Comparison of ENCODE assay signal across 8 cellular contexts in genomic region chr22:21867528-21868266, GRCh38. TPM values are rescaled to one million over a fixed set of nuclear protein-coding genes. Genes with fewer than 3 reads are reported as not detected.
DNase-seq lines count a peak whose midpoint lies in the region; ATAC-seq and TF ChIP-seq lines count a peak whose summit lies in the region.

TSS of gene MAPK1 (minus strand) at chr22:21867645. CDS start at chr22:21867440, 205 bp downstream.

- peak within 1 kb of the TSS; percentile 99 for H3K4me3 ChIP-seq in HUES6 (ENCODE audit: low read depth, low read length)
- peak within 1 kb of the TSS; percentile 99 for H3K4me3 ChIP-seq in OCI-LY7 (ENCODE audit: low read depth, low read length, poor library complexity, severe bottlenecking)
- peak within 1 kb of the TSS; percentile 86 to 92 for H3K4me3 ChIP-seq in muscle layer of colon (ENCODE audit: low read depth in 1 of 2, low read length in 2 of 2)

- BruUV-seq in OCI-LY7 (replicated peaks; lab: Mats Ljungman, UMichigan), result no TSS peak

- H2AFZ ChIP-seq in OCI-LY7 (ENCODE audit: low read length), result peak within 1 kb of the TSS; percentile 82

- intact Hi-C loops in OCI-LY7 (cut with micrococcal nuclease; ENCODE audit: unreplicated experiment), result loop anchor here (2.0 to 5.0 kb wide), 3 partner anchors 85 to 945 kb away; partner anchors contain the start of gene YPEL1

- CTCF ChIA-PET in OCI-LY7 (lab: Charles Lee; ENCODE audit: unreplicated experiment), result interaction anchor here (0.6 kb wide), 1 partner anchor 9 kb away, joined by 5 read pairs; no protein-coding TSS in a partner anchor

- H4K20me1 ChIP-seq in OCI-LY7 (ENCODE audit: insufficient read depth, low read length), result peaks cover 30% of the 10 kb centered on the region

- H3K79me2 ChIP-seq in OCI-LY7 (ENCODE audit: insufficient read depth, low read depth, low read length), result peaks cover 43% of the 10 kb centered on the region

- TF ChIP-seq POLR2A in erythroblast (IDR thresholded peaks at IDR 0.05; ENCODE audit: low read length), result peak; percentile 58

- POLR2A ChIA-PET in OCI-LY7 (lab: Charles Lee), result interaction anchor here (0.6 to 0.9 kb wide), 3 partner anchors 12 to 160 kb away, joined by 3 to 4 read pairs (median 4); no protein-coding TSS in a partner anchor

- no peaks in the 10 kb centered on the region for H3K9me2 ChIP-seq in OCI-LY7 (ENCODE audit: insufficient read depth, low read length)

- H3K27me3 ChIP-seq in HUES6 (ENCODE audit: control insufficient read depth, insufficient read depth, low read length), result no peaks in the 10 kb centered on the region
- no peaks in the 10 kb centered on the region for H3K27me3 ChIP-seq in muscle layer of colon (ENCODE audit: control insufficient read depth in 1 of 2, insufficient read depth in 2 of 2, low read length in 2 of 2)

- H3K4me1 ChIP-seq in HUES6 (ENCODE audit: control insufficient read depth, insufficient read depth, low read length) (peaks cover 14% of the 10 kb centered on the region), OCI-LY7 (ENCODE audit: insufficient read depth, low read length, poor library complexity, severe bottlenecking) (peaks cover 30% of the 10 kb centered on the region), muscle layer of colon (ENCODE audit: insufficient read depth, low read length) (peaks cover 31% of the 10 kb centered on the region)

- TF ChIP-seq CTCF in OCI-LY7 (conservative IDR thresholded peaks at IDR 0.05; ENCODE audit: low read length), result peak; percentile 65

- peak within 1 kb of the TSS; percentile 84 for H3K4me2 ChIP-seq in OCI-LY7 (ENCODE audit: low read length)

- ATAC-seq in GM21423 (IDR thresholded peaks at IDR 0.05; ENCODE audit: unreplicated experiment), result peak; percentile 80

- H3K27ac ChIP-seq in HUES6 (ENCODE audit: low read depth, low read length), result peak within 1 kb of the TSS; percentile 70; the same call in 1 of the 2 replicates
- peak within 1 kb of the TSS; percentile 71 for H3K27ac ChIP-seq in OCI-LY7 (ENCODE audit: low read depth, low read length, poor library complexity, severe bottlenecking)
- peak within 1 kb of the TSS; percentile 90 for H3K27ac ChIP-seq in muscle layer of colon (ENCODE audit: low read depth, low read length)

- peak; percentile 94 for DNase-seq in DMS 273 (lab: John Stamatoyannopoulos, UW; ENCODE audit: unreplicated experiment)
- DNase-seq in OCI-LY7 (ENCODE audit: low spot score), result peak; percentile 93
- DNase-seq in activated T-cell treated with anti-CD3 and anti-CD28 coated beads, Interleukin-2, amount 50 U/mL, for 1 hour, result peak; percentile 94
- peak; percentile 96 to 98 for DNase-seq in erythroblast (lab: John Stamatoyannopoulos, UW)
- DNase-seq in stimulated activated CD8-positive, alpha-beta memory T cell treated with anti-CD3 and anti-CD28 coated beads, Interleukin-7, amount 100 ng/mL, for 24 hours (ENCODE audit: low read depth), result peak; percentile 87

- H3K9me3 ChIP-seq in HUES6 (ENCODE audit: control insufficient read depth, insufficient read depth, low read depth, low read length) (no peaks in the 10 kb centered on the region), OCI-LY7 (ENCODE audit: low read length) (no peaks in the 10 kb centered on the region), muscle layer of colon (ENCODE audit: low read length) (no peaks in the 10 kb centered on the region)

- H3K36me3 ChIP-seq in HUES6 (ENCODE audit: control insufficient read depth, insufficient read depth, low read length) (no peaks in the 10 kb centered on the region), OCI-LY7 (ENCODE audit: insufficient read depth, low read length) (peaks cover 11% of the 10 kb centered on the region; the same call in 1 of the 2 replicates), muscle layer of colon (ENCODE audit: insufficient read depth, low read length) (no peaks in the 10 kb centered on the region)

- peak within 1 kb of the TSS; percentile 89 for H3K9ac ChIP-seq in HUES6 (ENCODE audit: low read length)
- H3K9ac ChIP-seq in muscle layer of colon (ENCODE audit: low read length), result peak within 1 kb of the TSS; percentile 76

RNA-seq across cellular contexts. Expression of gene MAPK1, which starts in this region (rescaled TPM):
- total RNA-seq in OCI-LY7 (2014; rRNA removed; shearing (Covaris generic)), result 28.9 and 39.6 TPM in 2 replicates
- total RNA-seq in OCI-LY7 (2022), result 75.4 and 79.8 TPM in 2 replicates

Comparison
In these comparisons a context has a peak if more than half of its experiments do, and no peak if none do; other contexts are left out.
1. Peak in every context shown above with its lines: DNase-seq, ATAC-seq, H3K4me3 ChIP-seq and H3K27ac ChIP-seq.